Comparison of ENCODE assay signal across 2 cellular contexts in the genomic region with DNA sequence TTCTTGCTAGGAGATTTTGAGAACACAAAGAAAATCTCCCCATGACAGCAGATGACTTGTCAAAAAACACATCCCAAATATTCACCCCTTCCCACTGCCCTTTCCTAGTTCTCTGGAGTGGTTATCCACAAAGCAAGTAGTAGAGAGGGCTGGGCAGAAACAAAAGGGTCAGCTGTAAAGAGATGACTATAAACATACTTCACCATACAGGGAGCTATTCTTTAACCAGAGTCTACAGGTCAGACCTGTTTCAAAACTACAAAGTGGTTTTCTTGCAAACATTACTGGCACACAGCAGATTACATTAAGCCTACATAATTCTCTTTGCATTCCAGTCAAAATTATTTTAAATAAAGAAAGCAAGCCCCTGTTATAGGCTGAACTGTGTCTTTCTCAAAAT.
A peak's percentile ranks its signal among the peaks of the same experiment; 100 is the strongest.
TF ChIP-seq lines count a peak whose summit lies in the region.

No MANE protein-coding gene starts in this region.

TF ChIP-seq in WTC11, 78 proteins besides CTCF, POLR2A, EP300 and RAD21:
- TF ChIP-seq EMX1 (CRISPR knock-in tag; IDR thresholded peaks at IDR 0.05) (no peak), NR2C2 (CRISPR knock-in tag; IDR thresholded peaks at IDR 0.05) (no peak), CREM (CRISPR knock-in tag; IDR thresholded peaks at IDR 0.05) (no peak), FOXJ3 (CRISPR knock-in tag; IDR thresholded peaks at IDR 0.05; ENCODE audit: borderline replicate concordance) (no peak), RORB (CRISPR knock-in tag; IDR thresholded peaks at IDR 0.05) (no peak), ELF4 (CRISPR knock-in tag; IDR thresholded peaks at IDR 0.05; ENCODE audit: low read depth) (no peak), NR3C1 (CRISPR knock-in tag; conservative IDR thresholded peaks at IDR 0.05; ENCODE audit: low read depth) (no peak), ATF3 (CRISPR knock-in tag; conservative IDR thresholded peaks at IDR 0.05) (no peak), ATF1 (CRISPR knock-in tag; IDR thresholded peaks at IDR 0.05) (no peak), CBFB (CRISPR knock-in tag; IDR thresholded peaks at IDR 0.05; ENCODE audit: low read depth) (no peak), ERG (CRISPR knock-in tag; IDR thresholded peaks at IDR 0.05) (no peak), SMAD4 (CRISPR knock-in tag; IDR thresholded peaks at IDR 0.05) (no peak), SP1 (CRISPR knock-in tag; conservative IDR thresholded peaks at IDR 0.05) (no peak)
- TF ChIP-seq, protein P1, sequence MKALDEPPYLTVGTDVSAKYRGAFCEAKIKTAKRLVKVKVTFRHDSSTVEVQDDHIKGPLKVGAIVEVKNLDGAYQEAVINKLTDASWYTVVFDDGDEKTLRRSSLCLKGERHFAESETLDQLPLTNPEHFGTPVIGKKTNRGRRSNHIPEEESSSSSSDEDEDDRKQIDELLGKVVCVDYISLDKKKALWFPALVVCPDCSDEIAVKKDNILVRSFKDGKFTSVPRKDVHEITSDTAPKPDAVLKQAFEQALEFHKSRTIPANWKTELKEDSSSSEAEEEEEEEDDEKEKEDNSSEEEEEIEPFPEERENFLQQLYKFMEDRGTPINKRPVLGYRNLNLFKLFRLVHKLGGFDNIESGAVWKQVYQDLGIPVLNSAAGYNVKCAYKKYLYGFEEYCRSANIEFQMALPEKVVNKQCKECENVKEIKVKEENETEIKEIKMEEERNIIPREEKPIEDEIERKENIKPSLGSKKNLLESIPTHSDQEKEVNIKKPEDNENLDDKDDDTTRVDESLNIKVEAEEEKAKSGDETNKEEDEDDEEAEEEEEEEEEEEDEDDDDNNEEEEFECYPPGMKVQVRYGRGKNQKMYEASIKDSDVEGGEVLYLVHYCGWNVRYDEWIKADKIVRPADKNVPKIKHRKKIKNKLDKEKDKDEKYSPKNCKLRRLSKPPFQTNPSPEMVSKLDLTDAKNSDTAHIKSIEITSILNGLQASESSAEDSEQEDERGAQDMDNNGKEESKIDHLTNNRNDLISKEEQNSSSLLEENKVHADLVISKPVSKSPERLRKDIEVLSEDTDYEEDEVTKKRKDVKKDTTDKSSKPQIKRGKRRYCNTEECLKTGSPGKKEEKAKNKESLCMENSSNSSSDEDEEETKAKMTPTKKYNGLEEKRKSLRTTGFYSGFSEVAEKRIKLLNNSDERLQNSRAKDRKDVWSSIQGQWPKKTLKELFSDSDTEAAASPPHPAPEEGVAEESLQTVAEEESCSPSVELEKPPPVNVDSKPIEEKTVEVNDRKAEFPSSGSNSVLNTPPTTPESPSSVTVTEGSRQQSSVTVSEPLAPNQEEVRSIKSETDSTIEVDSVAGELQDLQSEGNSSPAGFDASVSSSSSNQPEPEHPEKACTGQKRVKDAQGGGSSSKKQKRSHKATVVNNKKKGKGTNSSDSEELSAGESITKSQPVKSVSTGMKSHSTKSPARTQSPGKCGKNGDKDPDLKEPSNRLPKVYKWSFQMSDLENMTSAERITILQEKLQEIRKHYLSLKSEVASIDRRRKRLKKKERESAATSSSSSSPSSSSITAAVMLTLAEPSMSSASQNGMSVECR (CRISPR knock-in tag; IDR thresholded peaks at IDR 0.05; ENCODE audit: borderline replicate concordance): no peak
- TF ChIP-seq, protein P2, sequence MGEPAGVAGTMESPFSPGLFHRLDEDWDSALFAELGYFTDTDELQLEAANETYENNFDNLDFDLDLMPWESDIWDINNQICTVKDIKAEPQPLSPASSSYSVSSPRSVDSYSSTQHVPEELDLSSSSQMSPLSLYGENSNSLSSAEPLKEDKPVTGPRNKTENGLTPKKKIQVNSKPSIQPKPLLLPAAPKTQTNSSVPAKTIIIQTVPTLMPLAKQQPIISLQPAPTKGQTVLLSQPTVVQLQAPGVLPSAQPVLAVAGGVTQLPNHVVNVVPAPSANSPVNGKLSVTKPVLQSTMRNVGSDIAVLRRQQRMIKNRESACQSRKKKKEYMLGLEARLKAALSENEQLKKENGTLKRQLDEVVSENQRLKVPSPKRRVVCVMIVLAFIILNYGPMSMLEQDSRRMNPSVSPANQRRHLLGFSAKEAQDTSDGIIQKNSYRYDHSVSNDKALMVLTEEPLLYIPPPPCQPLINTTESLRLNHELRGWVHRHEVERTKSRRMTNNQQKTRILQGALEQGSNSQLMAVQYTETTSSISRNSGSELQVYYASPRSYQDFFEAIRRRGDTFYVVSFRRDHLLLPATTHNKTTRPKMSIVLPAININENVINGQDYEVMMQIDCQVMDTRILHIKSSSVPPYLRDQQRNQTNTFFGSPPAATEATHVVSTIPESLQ (CRISPR knock-in tag; IDR thresholded peaks at IDR 0.05): no peak
- TF ChIP-seq, protein P3, sequence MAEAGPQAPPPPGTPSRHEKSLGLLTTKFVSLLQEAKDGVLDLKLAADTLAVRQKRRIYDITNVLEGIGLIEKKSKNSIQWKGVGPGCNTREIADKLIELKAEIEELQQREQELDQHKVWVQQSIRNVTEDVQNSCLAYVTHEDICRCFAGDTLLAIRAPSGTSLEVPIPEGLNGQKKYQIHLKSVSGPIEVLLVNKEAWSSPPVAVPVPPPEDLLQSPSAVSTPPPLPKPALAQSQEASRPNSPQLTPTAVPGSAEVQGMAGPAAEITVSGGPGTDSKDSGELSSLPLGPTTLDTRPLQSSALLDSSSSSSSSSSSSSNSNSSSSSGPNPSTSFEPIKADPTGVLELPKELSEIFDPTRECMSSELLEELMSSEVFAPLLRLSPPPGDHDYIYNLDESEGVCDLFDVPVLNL (CRISPR knock-in tag; IDR thresholded peaks at IDR 0.05; ENCODE audit: borderline replicate concordance, low read depth): no peak
- TF ChIP-seq, protein P4, sequence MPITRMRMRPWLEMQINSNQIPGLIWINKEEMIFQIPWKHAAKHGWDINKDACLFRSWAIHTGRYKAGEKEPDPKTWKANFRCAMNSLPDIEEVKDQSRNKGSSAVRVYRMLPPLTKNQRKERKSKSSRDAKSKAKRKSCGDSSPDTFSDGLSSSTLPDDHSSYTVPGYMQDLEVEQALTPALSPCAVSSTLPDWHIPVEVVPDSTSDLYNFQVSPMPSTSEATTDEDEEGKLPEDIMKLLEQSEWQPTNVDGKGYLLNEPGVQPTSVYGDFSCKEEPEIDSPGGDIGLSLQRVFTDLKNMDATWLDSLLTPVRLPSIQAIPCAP (CRISPR knock-in tag; IDR thresholded peaks at IDR 0.05): no peak

TF ChIP-seq in HepG2, 621 proteins besides CTCF, POLR2A, EP300 and RAD21:
- TF ChIP-seq TFAP4 (IDR thresholded peaks at IDR 0.05; ENCODE audit: borderline replicate concordance, low read depth): peak; percentile 60; the same call in 1 of the 2 replicates
- no peak for TF ChIP-seq NFYC (CRISPR knock-in tag; IDR thresholded peaks at IDR 0.05)
- TF ChIP-seq SOX6 (IDR thresholded peaks at IDR 0.05): no peak
- peak; percentile 14; the same call in 1 of the 2 replicates for TF ChIP-seq SOX6 (CRISPR knock-in tag; IDR thresholded peaks at IDR 0.05)
- TF ChIP-seq SOX13 (IDR thresholded peaks at IDR 0.05): no peak
- 0 out of 4 replicates have a peak, but pooled peaks of 1 of the 2 experiments have one; percentile 31 for TF ChIP-seq SOX13 (CRISPR knock-in tag; conservative IDR thresholded peaks at IDR 0.05 in 1 of 2, IDR thresholded peaks at IDR 0.05 in 1 of 2)
